Comparison of ENCODE assay signal across 11 cellular contexts in the genomic region with DNA sequence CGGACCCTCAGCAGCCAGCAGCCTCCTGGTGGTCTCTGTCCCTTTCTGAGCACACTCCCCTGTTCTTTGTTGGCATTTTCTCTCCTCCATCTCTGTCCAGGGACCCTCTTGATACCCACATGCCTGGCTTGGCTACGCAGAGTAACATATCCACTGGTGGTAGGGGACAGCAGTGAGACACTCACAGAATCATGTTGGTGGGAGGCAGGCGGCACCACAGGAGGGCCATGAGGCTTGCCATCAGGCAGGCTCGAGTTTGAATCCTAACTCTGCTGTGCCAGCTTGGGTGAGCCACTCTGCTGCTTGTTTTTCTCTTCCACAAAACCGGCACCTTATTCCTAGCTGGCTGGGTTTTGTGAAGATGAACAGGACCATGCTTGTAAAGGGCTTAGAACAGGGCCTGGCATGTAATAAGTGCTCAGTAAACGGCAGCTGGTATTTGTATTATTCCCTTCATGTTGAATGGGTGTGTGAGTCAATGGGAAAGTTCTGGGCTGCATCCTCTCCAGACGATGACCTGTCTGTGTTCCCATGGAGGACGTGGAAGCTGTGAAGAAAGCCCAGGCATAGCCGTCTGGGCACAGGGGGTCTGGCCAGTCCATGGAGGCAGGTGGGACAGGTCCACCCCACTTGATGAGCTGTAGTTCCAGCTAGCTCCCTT. TPM values are rescaled to one million over a fixed set of nuclear protein-coding genes. Genes with fewer than 3 reads are reported as not detected.
DNase-seq lines count a peak whose midpoint lies in the region; ATAC-seq and TF ChIP-seq lines count a peak whose summit lies in the region.
"Had no signal": no experiment of that assay in that cellular context is flagged by ENCODE, and none has a peak within 500 bp of the region (broad histone marks: within the 10 kb centered on the region; RNA-seq: fewer than 3 reads in every experiment).

No MANE protein-coding gene starts in this region.

- H3K4me1 ChIP-seq in H9 (ENCODE audit: insufficient read depth, low read length): no peaks in the 10 kb centered on the region

- no peak overlapping the region for H2BK20ac ChIP-seq in H9 (ENCODE audit: low read depth, low read length, poor library complexity, severe bottlenecking)

- H3K27me3 Mint-ChIP-seq in H9 (ENCODE audit: low read depth): peaks cover 52% of the 10 kb centered on the region
- H3K27me3 Mint-ChIP-seq in activated naive CD8-positive, alpha-beta T cell: peaks cover 8% of the 10 kb centered on the region

- H3T11ph ChIP-seq in H9 (ENCODE audit: low read length): no peak overlapping the region

- DNase-seq in H9 (no peak), foreskin fibroblast (peak in 1 of 2 donors; percentile 55), cerebellar nuclear complex (lab: John Stamatoyannopoulos, UW) (no peak), germinal center (ENCODE audit: low spot score) (no peak), HuH-7.5 (ENCODE audit: low spot score) (no peak)
- DNase-seq: NCI-H510A had no signal

- no CpG with 5 or more reads among the region's 9 CpGs for WGBS in H9 (ENCODE audit: extremely low coverage, insufficient read length, low lambda C conversion rate)

- peak overlapping the region in 1 of 3 experiments; percentile 6; a peak in 2 of 7 replicates for H3K27ac Mint-ChIP-seq in H9
- peak overlapping the region; percentile 38 for H3K27ac Mint-ChIP-seq in activated naive CD8-positive, alpha-beta T cell

- no peak overlapping the region for H2BK5ac ChIP-seq in H9 (ENCODE audit: insufficient read length, low read length)

- no peaks in the 10 kb centered on the region for H3K79me1 ChIP-seq in H9 (ENCODE audit: insufficient read depth, low read depth, low read length, poor library complexity, severe bottlenecking)

- H4K20me1 ChIP-seq in H9 (ENCODE audit: control insufficient read depth, insufficient read depth, insufficient read length): no peaks in the 10 kb centered on the region

- no peak overlapping the region for H4K91ac ChIP-seq in H9 (ENCODE audit: insufficient read length, low read depth, low read length)

- peaks cover 10% of the 10 kb centered on the region for H3K27me3 ChIP-seq in H9 (ENCODE audit: insufficient read depth, low read length)
- H3K27me3 ChIP-seq: ovary had no signal

- no peak overlapping the region for H3K9ac ChIP-seq in H9 (ENCODE audit: extremely low read depth, insufficient read length, low read length)

- no peak overlapping the region for H3K56ac ChIP-seq in H9 (ENCODE audit: insufficient read length, low read depth, low read length)

- no peak overlapping the region for H3K18ac ChIP-seq in H9 (ENCODE audit: insufficient read length, low read depth, low read length)

- H4K5ac ChIP-seq in H9 (ENCODE audit: insufficient read length, low read depth, low read length): no peak overlapping the region

- no peak overlapping the region for H3K4me2 ChIP-seq in H9 (ENCODE audit: insufficient read depth, insufficient read length, low read length)

- H2BK12ac ChIP-seq in H9 (ENCODE audit: insufficient read length, low read depth, low read length): no peak overlapping the region

- H3K4ac ChIP-seq in H9 (ENCODE audit: low read depth, low read length): no peak overlapping the region

- H3K23me2 ChIP-seq in H9 (ENCODE audit: insufficient read length, low read depth, low read length, poor library complexity, severe bottlenecking): peaks cover 14% of the 10 kb centered on the region

- H2AFZ ChIP-seq in H9 (ENCODE audit: low read length): no peak overlapping the region

- ATAC-seq in HG03342 (IDR thresholded peaks at IDR 0.05; ENCODE audit: unreplicated experiment): no peak

- no peaks in the 10 kb centered on the region; the same call in 1 of the 2 replicates for H3K79me2 ChIP-seq in H9 (ENCODE audit: insufficient read depth, low read length)

- H3K4me1 Mint-ChIP-seq in H9: peaks cover 27 to 38% of the 10 kb centered on the region in 2 experiments
- peaks cover 22% of the 10 kb centered on the region for H3K4me1 Mint-ChIP-seq in activated naive CD8-positive, alpha-beta T cell (ENCODE audit: low read depth)

- no peak overlapping the region for H4K8ac ChIP-seq in H9 (replicated peaks; ENCODE audit: insufficient read length, low read depth, low read length)

- H3K9me3 ChIP-seq in H9 (ENCODE audit: control insufficient read depth, low read depth, low read length): no peaks in the 10 kb centered on the region
- H3K9me3 ChIP-seq: ovary had no signal

- H2AK5ac ChIP-seq in H9 (ENCODE audit: insufficient read length, low read length): no peak overlapping the region

- H3K4me3 Mint-ChIP-seq in H9: peak overlapping the region; percentile 76 to 86
- H3K4me3 Mint-ChIP-seq in activated naive CD8-positive, alpha-beta T cell: peak overlapping the region; percentile 90

- H3K14ac ChIP-seq in H9 (ENCODE audit: insufficient read depth, low read length): no peak overlapping the region; the same call in 1 of the 2 replicates

- no peak for TF ChIP-seq CTCF in H9 (conservative IDR thresholded peaks at IDR 0.05)
- no peak for TF ChIP-seq CTCF in foreskin fibroblast (IDR thresholded peaks at IDR 0.05; ENCODE audit: low read depth, low read length)

- no peak overlapping the region for H2BK120ac ChIP-seq in H9 (ENCODE audit: low read depth, low read length, poor library complexity, severe bottlenecking)

- peaks cover 2 to 5% (median 4%) of the 10 kb centered on the region in 3 experiments; a peak in 5 of 7 replicates for H3K36me3 Mint-ChIP-seq in H9 (ENCODE audit: insufficient read depth in 1 of 3, low read depth in 3 of 3)
- H3K36me3 Mint-ChIP-seq in activated naive CD8-positive, alpha-beta T cell: no peaks in the 10 kb centered on the region

- H3K23ac ChIP-seq in H9 (ENCODE audit: insufficient read length, low read depth, low read length): no peak overlapping the region

- H3K4me3 ChIP-seq in foreskin fibroblast (ENCODE audit: low read depth in 1 of 2, low read length in 2 of 2) (peak overlapping the region; percentile 63 to 82), skin epidermis (peak overlapping the region in 1 of 7 experiments; percentile 64)

- no peaks in the 10 kb centered on the region; a peak in 1 of 5 replicates for H3K9me3 Mint-ChIP-seq in H9
- H3K9me3 Mint-ChIP-seq in activated naive CD8-positive, alpha-beta T cell (ENCODE audit: low read depth): no peaks in the 10 kb centered on the region

- no peak overlapping the region for H2BK15ac ChIP-seq in H9 (ENCODE audit: low read depth, low read length)

- H3K27ac ChIP-seq in H9 (ENCODE audit: insufficient read length, low read depth, low read length): no peak overlapping the region
- peak overlapping the region in 15 of 21 experiments; percentile 23 to 93 (median 72) for H3K27ac ChIP-seq in skin epidermis

RNA-seq across cellular contexts. Expression of gene COL27A1, which starts 2.3 kb away (rescaled TPM):
- 17.5 and 17.9 TPM in 2 replicates for total RNA-seq in H9 (2021)

RNA-seq across cellular contexts. Expression of gene KIF12, which starts 58.6 kb away (rescaled TPM):
- 1.8 and 3.3 TPM in 2 replicates for total RNA-seq in H9 (2021)
- total RNA-seq: T-helper 1 cell treated with Interleukin-12 subunit alpha and Interleukin-12 subunit beta and Interleukin-4 antibody, amounts not matched to agents 30 ng/mL and 1 ng/mL, for 36 hours had no signal
